ENCODE assay signal across 19 cellular contexts in genomic region chr10:130741901-130742625, GRCh38.
A peak's percentile ranks its signal among the peaks of the same experiment; 100 is the strongest.
DNase-seq lines count a peak whose midpoint lies in the region; ATAC-seq, FAIRE-seq and TF ChIP-seq lines count a peak whose summit lies in the region.
"Had no signal": no experiment of that assay in that cellular context is flagged by ENCODE, and none has a peak within 500 bp of the region (broad histone marks: within the 10 kb centered on the region; RNA-seq: fewer than 3 reads in every experiment).

No MANE protein-coding gene starts in this region.

- DNase-seq in cardiac septum (ENCODE audit: low spot score) (peak; percentile 67), right cardiac atrium (no peak), mesenteric fat pad (ENCODE audit: low spot score) (peak; percentile 88), sigmoid colon (peak; percentile 51), upper lobe of right lung (peak; percentile 47), mucosa of descending colon (no peak), RCC 7860 (ENCODE audit: low spot score) (no peak)
- no peak for DNase-seq in activated CD4-positive, CD25-positive, alpha-beta regulatory T cell (lab: John Stamatoyannopoulos, UW)
- DNase-seq: 8988T; AML-193; CD8-positive, alpha-beta memory T cell; DND-41; GDM1; GOT3 had no signal

- no peak for FAIRE-seq in RCC 7860 (lab: Jason Lieb, UNC)
- FAIRE-seq: GM12892, HTR-8/SVneo had no signal

- H3K4me1 ChIP-seq in right cardiac atrium (ENCODE audit: control insufficient read depth, insufficient read depth, low read length) (no peaks in the 10 kb centered on the region), sigmoid colon (no peaks in the 10 kb centered on the region), upper lobe of right lung (no peaks in the 10 kb centered on the region), mucosa of descending colon (ENCODE audit: low read depth) (no peaks in the 10 kb centered on the region)
- H3K4me1 ChIP-seq: Caco-2, HAP-1 had no signal

- intact Hi-C loops in cardiac septum (cut with DNase I) (no loop called here), right cardiac atrium (cut with DNase I) (no loop called here), sigmoid colon (cut with DNase I) (no loop called here), upper lobe of right lung (cut with DNase I) (no loop called here), mucosa of descending colon (cut with DNase I, micrococcal nuclease) (no loop called here)

- no peak for TF ChIP-seq POLR2A in sigmoid colon (IDR thresholded peaks at IDR 0.05)

- ATAC-seq in right cardiac atrium (no peak), upper lobe of right lung (no peak), mucosa of descending colon (no peak)

- H3K36me3 ChIP-seq in sigmoid colon = no peaks in the 10 kb centered on the region
- H3K36me3 ChIP-seq in upper lobe of right lung = no peaks in the 10 kb centered on the region
- H3K36me3 ChIP-seq in mucosa of descending colon (ENCODE audit: low read depth) = no peaks in the 10 kb centered on the region
- H3K36me3 ChIP-seq: BLaER1, HAP-1 had no signal

- WGBS in right cardiac atrium = 76% methylated on average over 17 of the region's 17 CpGs
- 82 to 85% methylated on average over 17 of the region's 17 CpGs for WGBS in sigmoid colon, 2 donors

- TF ChIP-seq CTCF in sigmoid colon (IDR thresholded peaks at IDR 0.05) = no peak
- TF ChIP-seq CTCF in upper lobe of right lung (IDR thresholded peaks at IDR 0.05) = no peak
- TF ChIP-seq CTCF in mucosa of descending colon (IDR thresholded peaks at IDR 0.05) = no peak

- H3K27ac ChIP-seq in right cardiac atrium (ENCODE audit: low read length) (no peak overlapping the region), sigmoid colon (no peak overlapping the region), upper lobe of right lung (no peak overlapping the region)
- H3K27ac ChIP-seq: BLaER1 had no signal

- H3K27me3 ChIP-seq in right cardiac atrium (ENCODE audit: control insufficient read depth, insufficient read depth) (no peaks in the 10 kb centered on the region), sigmoid colon (no peaks in the 10 kb centered on the region), upper lobe of right lung (peaks cover 15% of the 10 kb centered on the region)
- H3K27me3 ChIP-seq: BLaER1 had no signal

- no peak for TF ChIP-seq EP300 in sigmoid colon (IDR thresholded peaks at IDR 0.05)

- H3K9me3 ChIP-seq in right cardiac atrium (ENCODE audit: control insufficient read depth, low read length) (no peaks in the 10 kb centered on the region), sigmoid colon (no peaks in the 10 kb centered on the region), upper lobe of right lung (no peaks in the 10 kb centered on the region), mucosa of descending colon (peaks cover 4% of the 10 kb centered on the region)
- H3K9me3 ChIP-seq: BLaER1, Caco-2, HAP-1 had no signal

- H3K4me3 ChIP-seq in right cardiac atrium (ENCODE audit: low read length) = no peak overlapping the region
- no peak overlapping the region for H3K4me3 ChIP-seq in sigmoid colon
- H3K4me3 ChIP-seq in upper lobe of right lung = no peak overlapping the region
- no peak overlapping the region for H3K4me3 ChIP-seq in mucosa of descending colon
- H3K4me3 ChIP-seq: BLaER1, HAP-1 had no signal

Comparison
In these comparisons a context has a peak if more than half of its experiments do, and no peak if none do; other contexts are left out.
1. DNase-seq: peak in cardiac septum (single experiment), mesenteric fat pad (single experiment), sigmoid colon (single experiment) and upper lobe of right lung (single experiment); none in right cardiac atrium (0 of 3), activated CD4-positive, CD25-positive, alpha-beta regulatory T cell (0 of 4), mucosa of descending colon (0 of 3) and RCC 7860 (single experiment).